Comparison of ENCODE assay signal across 1 cellular context in genomic region chr9:120714846-120715231, GRCh38.
TF ChIP-seq lines count a peak whose summit lies in the region.

No MANE protein-coding gene starts in this region.

TF ChIP-seq in K562, 482 proteins besides CTCF, POLR2A, EP300 and RAD21 (continued from another document):
- TF ChIP-seq RREB1 (CRISPR knock-in tag; IDR thresholded peaks at IDR 0.05) (peak; percentile 25; the same call in 1 of the 2 replicates), ZSCAN32 (CRISPR knock-in tag; IDR thresholded peaks at IDR 0.05) (no peak), ZNF174 (CRISPR knock-in tag; IDR thresholded peaks at IDR 0.05) (no peak), NBN (IDR thresholded peaks at IDR 0.05; ENCODE audit: low read depth) (0 out of 2 replicates have a peak, but pooled peaks have one; percentile 36), KDM2B (CRISPR knock-in tag; IDR thresholded peaks at IDR 0.05) (no peak)
- TF ChIP-seq, protein P1, sequence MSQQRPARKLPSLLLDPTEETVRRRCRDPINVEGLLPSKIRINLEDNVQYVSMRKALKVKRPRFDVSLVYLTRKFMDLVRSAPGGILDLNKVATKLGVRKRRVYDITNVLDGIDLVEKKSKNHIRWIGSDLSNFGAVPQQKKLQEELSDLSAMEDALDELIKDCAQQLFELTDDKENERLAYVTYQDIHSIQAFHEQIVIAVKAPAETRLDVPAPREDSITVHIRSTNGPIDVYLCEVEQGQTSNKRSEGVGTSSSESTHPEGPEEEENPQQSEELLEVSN (IDR thresholded peaks at IDR 0.05; ENCODE audit: borderline replicate concordance in 1 of 2, extremely low read depth in 1 of 2, insufficient read depth in 1 of 2, insufficient read length in 1 of 2, low read depth in 1 of 2, low read length in 1 of 2, poor library complexity in 1 of 2, severe bottlenecking in 1 of 2): no peak
- TF ChIP-seq, protein P2, sequence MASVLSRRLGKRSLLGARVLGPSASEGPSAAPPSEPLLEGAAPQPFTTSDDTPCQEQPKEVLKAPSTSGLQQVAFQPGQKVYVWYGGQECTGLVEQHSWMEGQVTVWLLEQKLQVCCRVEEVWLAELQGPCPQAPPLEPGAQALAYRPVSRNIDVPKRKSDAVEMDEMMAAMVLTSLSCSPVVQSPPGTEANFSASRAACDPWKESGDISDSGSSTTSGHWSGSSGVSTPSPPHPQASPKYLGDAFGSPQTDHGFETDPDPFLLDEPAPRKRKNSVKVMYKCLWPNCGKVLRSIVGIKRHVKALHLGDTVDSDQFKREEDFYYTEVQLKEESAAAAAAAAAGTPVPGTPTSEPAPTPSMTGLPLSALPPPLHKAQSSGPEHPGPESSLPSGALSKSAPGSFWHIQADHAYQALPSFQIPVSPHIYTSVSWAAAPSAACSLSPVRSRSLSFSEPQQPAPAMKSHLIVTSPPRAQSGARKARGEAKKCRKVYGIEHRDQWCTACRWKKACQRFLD (CRISPR knock-in tag; IDR thresholded peaks at IDR 0.05): no peak
- TF ChIP-seq, protein P3, sequence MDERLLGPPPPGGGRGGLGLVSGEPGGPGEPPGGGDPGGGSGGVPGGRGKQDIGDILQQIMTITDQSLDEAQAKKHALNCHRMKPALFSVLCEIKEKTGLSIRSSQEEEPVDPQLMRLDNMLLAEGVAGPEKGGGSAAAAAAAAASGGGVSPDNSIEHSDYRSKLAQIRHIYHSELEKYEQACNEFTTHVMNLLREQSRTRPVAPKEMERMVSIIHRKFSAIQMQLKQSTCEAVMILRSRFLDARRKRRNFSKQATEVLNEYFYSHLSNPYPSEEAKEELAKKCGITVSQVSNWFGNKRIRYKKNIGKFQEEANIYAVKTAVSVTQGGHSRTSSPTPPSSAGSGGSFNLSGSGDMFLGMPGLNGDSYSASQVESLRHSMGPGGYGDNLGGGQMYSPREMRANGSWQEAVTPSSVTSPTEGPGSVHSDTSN (CRISPR knock-in tag; IDR thresholded peaks at IDR 0.05; ENCODE audit: low read depth): no peak
- TF ChIP-seq, protein P3 (tag; conservative IDR thresholded peaks at IDR 0.05; ENCODE audit: low read depth): no peak
